8 cellular contexts compared by ENCODE assay signal in the genomic region with DNA sequence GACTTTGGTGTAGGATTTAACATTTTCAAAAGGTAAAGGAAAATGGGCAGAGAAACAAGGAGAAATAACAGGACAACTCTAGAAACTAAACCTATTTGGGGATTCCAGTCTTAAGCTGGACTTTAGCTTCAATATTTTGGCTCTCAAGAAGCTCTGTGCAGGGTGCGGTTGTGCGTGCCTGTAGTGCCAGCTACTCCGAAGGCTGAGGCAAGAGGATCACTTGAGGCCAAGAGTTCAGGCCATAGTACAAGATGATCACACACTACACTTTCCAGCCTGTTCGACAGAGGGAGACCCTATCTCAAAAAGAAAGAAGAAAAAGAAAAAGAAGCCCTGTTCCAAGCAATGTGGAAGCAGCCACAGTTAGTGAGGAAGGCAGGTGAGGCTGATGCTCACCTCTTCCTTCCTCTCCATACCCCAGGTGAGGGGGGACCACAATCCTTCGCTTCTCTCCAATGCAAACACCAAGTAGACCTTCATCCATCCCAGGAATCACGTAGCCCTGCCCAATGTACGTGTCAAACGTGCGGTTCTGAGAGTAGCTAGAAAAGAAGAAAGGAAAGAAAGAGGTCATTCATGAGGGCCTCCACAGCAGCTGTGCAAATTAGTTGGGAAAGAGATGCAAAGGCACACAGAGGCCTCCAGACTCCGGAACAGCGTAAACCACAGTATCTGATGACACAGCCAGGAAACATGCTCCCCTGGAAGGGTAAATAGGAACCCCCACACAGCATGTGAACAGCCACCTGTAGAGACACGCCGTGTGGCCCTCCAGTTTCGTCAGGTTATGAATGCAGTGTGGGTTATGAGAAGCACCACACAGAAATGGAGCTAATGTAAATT.
DNase-seq lines count a peak whose midpoint lies in the region; ATAC-seq and TF ChIP-seq lines count a peak whose summit lies in the region.
"Not testable (repeated sequence)": the region's sequence is repeated elsewhere in the genome, so short reads cannot be mapped to it uniquely, and the experiment has no call there.

No MANE protein-coding gene starts in this region.

- not testable (repeated sequence) for H3K4me1 Mint-ChIP-seq in WTC11

- not testable (repeated sequence) for H3K4me3 ChIP-seq in AG04450 (ENCODE audit: low read depth, low read length); fibroblast of mammary gland (ENCODE audit: control insufficient read depth, low read depth, low read length)

- H3K9me3 Mint-ChIP-seq in WTC11, result not testable (repeated sequence)

- H3K27ac ChIP-seq in AG04450 (ENCODE audit: low read depth, low read length), result peak overlapping the region; percentile 11

- H3K9me3 ChIP-seq in AG04450 (ENCODE audit: control insufficient read depth, insufficient read depth, low read length), result not testable (repeated sequence)

- H3K36me3 Mint-ChIP-seq in WTC11, result not testable (repeated sequence)

- not testable (repeated sequence) for H3K27ac Mint-ChIP-seq in WTC11

- not testable (repeated sequence) for TF ChIP-seq CTCF in AG04450 (IDR thresholded peaks at IDR 0.05; ENCODE audit: low read depth, low read length); WTC11 (IDR thresholded peaks at IDR 0.05); fibroblast of mammary gland (conservative IDR thresholded peaks at IDR 0.05; ENCODE audit: control insufficient read depth, insufficient read depth, low read depth, low read length)

- not testable (repeated sequence) for DNase-seq in AG04450 (ENCODE audit: low read depth, low spot score); WTC11 (ENCODE audit: low spot score)
- peak; percentile 83 for DNase-seq in NCI-H69 (lab: John Stamatoyannopoulos, UW)
- peak; percentile 20 for DNase-seq in fibroblast of mammary gland (ENCODE audit: low read depth)

- H3K27me3 Mint-ChIP-seq in WTC11 (ENCODE audit: low read depth), result not testable (repeated sequence)

- POLR2A ChIA-PET in AG04450 (lab: Yijun Ruan, JAX); WTC11 (lab: Charles Lee): not testable (repeated sequence)

- CTCF ChIA-PET in AG04450 (lab: Charles Lee); WTC11 (lab: Charles Lee): not testable (repeated sequence)

- ATAC-seq in GM18520 (IDR thresholded peaks at IDR 0.05; ENCODE audit: unreplicated experiment), result peak; percentile 59
- peak; percentile 97 for ATAC-seq in GM21447 (IDR thresholded peaks at IDR 0.05; ENCODE audit: unreplicated experiment)
- ATAC-seq in HG02885 (IDR thresholded peaks at IDR 0.05; ENCODE audit: poor library complexity, unreplicated experiment), result peak; percentile 71
- peak; percentile 96 for ATAC-seq in HG03520 (IDR thresholded peaks at IDR 0.05; ENCODE audit: unreplicated experiment)
- not testable (repeated sequence) for ATAC-seq in WTC11

- H3K4me3 Mint-ChIP-seq in WTC11, result not testable (repeated sequence)

- H3K27me3 ChIP-seq in AG04450 (ENCODE audit: control insufficient read depth, insufficient read depth, low read length), result not testable (repeated sequence)

TF ChIP-seq in WTC11, 78 proteins besides CTCF, POLR2A, EP300 and RAD21:
- peak; percentile 97 for TF ChIP-seq GABPB1 (CRISPR knock-in tag; IDR thresholded peaks at IDR 0.05)
